In genomic region chr1:2350911-2351655, GRCh38 we compare ENCODE assay signal across 16 cellular contexts.
"Had no signal": no experiment of that assay in that cellular context is flagged by ENCODE, and none has a peak within 500 bp of the region (broad histone marks: within the 10 kb centered on the region; RNA-seq: fewer than 3 reads in every experiment).

No MANE protein-coding gene starts in this region.

- H3K27me3 ChIP-seq: brain microvascular endothelial cell, testis had no signal

- ATAC-seq: activated T-helper 17 cell treated with anti-CD3 and anti-CD28 coated beads, Interleukin-2, amount 50 U/mL, for 72 hours; stimulated activated naive CD8-positive, alpha-beta T cell treated with anti-CD3 and anti-CD28 coated beads, Interleukin-15, amount 100 ng/mL, for 72 hours had no signal

- FAIRE-seq: urothelium cell line had no signal

- H3K27ac ChIP-seq: brain microvascular endothelial cell, testis had no signal

- H3K36me3 ChIP-seq: brain microvascular endothelial cell had no signal

- DNase-seq: activated CD4-positive, alpha-beta memory T cell treated with anti-CD3 and anti-CD28 coated beads, Interleukin-2, amount 10 ng/mL, durations not matched to agents 7 days and 5 days; activated CD8-positive, alpha-beta memory T cell treated with anti-CD3 and anti-CD28 coated beads, Interleukin-2, amount 50 U/mL, for 48 hours; brain microvascular endothelial cell; cerebellar nuclear complex; dermis blood vessel endothelial cell; endodermal cell; erythroblast; hypothalamus; mesendoderm; SIG-M5; stimulated activated CD4-positive, alpha-beta T cell treated with anti-CD3 and anti-CD28 coated beads, Interleukin-15, amount 100 ng/mL, for 24 hours; stimulated activated CD4-positive, alpha-beta T cell treated with anti-CD3 and anti-CD28 coated beads, Interleukin-4, amount 100 ng/mL, for 24 hours; stimulated activated naive CD8-positive, alpha-beta T cell treated with anti-CD3 and anti-CD28 coated beads, Interleukin-15, amount 100 ng/mL, for 72 hours; testis had no signal

- H3K9me3 ChIP-seq: testis had no signal

- H3K4me3 ChIP-seq: testis had no signal
